ENCODE assay signal across 8 cellular contexts in the genomic region with DNA sequence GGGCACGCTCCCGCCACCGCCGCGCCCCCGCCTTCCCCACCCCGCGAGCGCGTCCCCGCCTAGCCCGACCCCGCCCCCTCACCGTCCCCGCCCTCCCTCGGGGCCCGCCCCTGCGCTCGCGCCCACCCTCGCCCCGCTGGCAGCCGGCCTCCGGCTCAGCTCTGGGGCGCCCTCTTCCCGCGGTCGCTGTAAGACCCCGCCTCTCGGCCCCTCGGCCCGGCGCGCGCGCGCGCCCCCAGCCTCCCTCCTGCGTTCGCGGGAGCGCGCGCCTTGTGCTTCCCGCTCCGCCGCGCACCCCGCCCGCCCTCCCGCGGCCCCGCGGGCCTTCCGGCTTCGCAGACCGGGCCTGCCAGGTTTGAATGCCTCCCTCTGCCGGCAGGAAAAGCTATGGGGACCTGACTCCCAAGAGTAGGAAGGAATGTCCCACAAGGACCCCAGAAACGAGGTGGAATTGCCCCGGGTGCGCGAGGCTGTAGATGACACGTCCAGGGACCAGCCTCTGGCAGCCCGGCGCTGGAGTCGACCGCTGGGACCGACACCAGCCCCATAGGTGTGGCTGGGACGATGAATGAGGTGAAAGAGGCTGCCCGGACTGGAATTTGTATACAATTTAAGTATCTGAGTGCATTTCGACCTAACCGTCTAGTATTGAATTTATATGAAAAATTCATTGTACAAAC. TPM values are rescaled to one million over a fixed set of nuclear protein-coding genes. Genes with fewer than 3 reads are reported as not detected.
DNase-seq lines count a peak whose midpoint lies in the region; ATAC-seq and TF ChIP-seq lines count a peak whose summit lies in the region.

No MANE protein-coding gene starts in this region.

- ATAC-seq in HG02610 (IDR thresholded peaks at IDR 0.05; ENCODE audit: unreplicated experiment): peak; percentile 78
- ATAC-seq in activated naive CD4-positive, alpha-beta T cell treated with anti-CD3 and anti-CD28 coated beads, Interleukin-2, amount 50 U/mL, for 72 hours: peak; percentile 78 to 84

- 2% methylated on average over 35 of the region's 72 CpGs for WGBS in SK-N-SH (ENCODE audit: low lambda C conversion rate)
- WGBS in thymus: under 1% methylated on average over 70 of the region's 72 CpGs

- peaks cover 3 to 11% of the 10 kb centered on the region in 2 experiments; a peak in 2 of 4 replicates for H3K4me1 ChIP-seq in SK-N-SH (ENCODE audit: control insufficient read depth in 1 of 2, insufficient read depth in 2 of 2, low read depth in 1 of 2, low read length in 1 of 2)
- no peaks in the 10 kb centered on the region for H3K4me1 ChIP-seq in thymus (ENCODE audit: control insufficient read depth, insufficient read depth, low read length)

- peak overlapping the region; percentile 97 for H3K9ac ChIP-seq in SK-N-SH

- peak overlapping the region; percentile 93 for H2AFZ ChIP-seq in SK-N-SH (ENCODE audit: low read depth)

- no peaks in the 10 kb centered on the region for H3K9me2 ChIP-seq in SK-N-SH

- no peaks in the 10 kb centered on the region for H3K9me3 Mint-ChIP-seq in activated naive CD4-positive, alpha-beta T cell treated with anti-CD3 and anti-CD28 coated beads, Interleukin-2, amount 50 U/mL, for 72 hours
- H3K9me3 Mint-ChIP-seq in glutamatergic neuron (ENCODE audit: unreplicated experiment) (peaks cover 6% of the 10 kb centered on the region), osteocyte (ENCODE audit: unreplicated experiment) (no peaks in the 10 kb centered on the region)

- peak overlapping the region; percentile 85 for H3K4me2 ChIP-seq in SK-N-SH

- no peak for TF ChIP-seq EP300 in SK-N-SH (IDR thresholded peaks at IDR 0.05; ENCODE audit: borderline replicate concordance in 1 of 2, low read depth in 1 of 2, low read length in 1 of 2)

- H3K27me3 ChIP-seq in SK-N-SH (ENCODE audit: insufficient read depth) (no peaks in the 10 kb centered on the region), thymus (ENCODE audit: control insufficient read depth, insufficient read depth) (no peaks in the 10 kb centered on the region)

- POLR2A ChIA-PET in SK-N-SH (lab: Yijun Ruan, JAX): interaction anchor here (0.5 to 0.8 kb wide), 4 partner anchors 38 to 159 kb away, joined by 4 to 6 read pairs (median 4); a partner anchor contains a TSS

- H3K36me3 ChIP-seq in SK-N-SH (replicated peaks in 1 of 2; ENCODE audit: control insufficient read depth in 1 of 2, insufficient read depth in 2 of 2, low read length in 1 of 2) (peaks cover 0 to 4% of the 10 kb centered on the region in 2 experiments), thymus (ENCODE audit: control insufficient read depth, insufficient read depth) (no peaks in the 10 kb centered on the region)

- H3K4me1 Mint-ChIP-seq in glutamatergic neuron (ENCODE audit: low read depth, unreplicated experiment): peaks cover 6% of the 10 kb centered on the region
- H3K4me1 Mint-ChIP-seq in osteocyte (ENCODE audit: unreplicated experiment): peaks cover 28% of the 10 kb centered on the region

- peaks cover 41% of the 10 kb centered on the region for H3K79me2 ChIP-seq in SK-N-SH (ENCODE audit: insufficient read depth)

- peak; percentile 75 for DNase-seq in GM12864 (ENCODE audit: low read depth)
- DNase-seq in NCI-H1048 (lab: John Stamatoyannopoulos, UW): peak; percentile 89
- DNase-seq in SK-N-SH: peak; percentile 99
- peak; percentile 88 to 91 for DNase-seq in activated naive CD4-positive, alpha-beta T cell treated with anti-CD3 and anti-CD28 coated beads, Interleukin-2, amount 50 U/mL, for 72 hours (ENCODE audit: low spot score in 2 of 2)
- peak; percentile 96 for DNase-seq in glutamatergic neuron
- peak; percentile 99 for DNase-seq in osteocyte (ENCODE audit: extremely low spot score, unreplicated experiment)

- peak overlapping the region; percentile 95 to 99 for H3K27ac Mint-ChIP-seq in activated naive CD4-positive, alpha-beta T cell treated with anti-CD3 and anti-CD28 coated beads, Interleukin-2, amount 50 U/mL, for 72 hours
- H3K27ac Mint-ChIP-seq in glutamatergic neuron (ENCODE audit: unreplicated experiment): peak overlapping the region; percentile 93
- peak overlapping the region; percentile 99 for H3K27ac Mint-ChIP-seq in osteocyte (ENCODE audit: unreplicated experiment)

- TF ChIP-seq CTCF in GM12864 (IDR thresholded peaks at IDR 0.05; ENCODE audit: low read depth, low read length, missing control alignments) (peak; percentile 48), SK-N-SH (IDR thresholded peaks at IDR 0.05) (peak; percentile 57), glutamatergic neuron (IDR thresholded peaks at IDR 0.05; ENCODE audit: partially characterized antibody, unreplicated experiment) (peak; percentile 36), osteocyte (IDR thresholded peaks at IDR 0.05) (peak; percentile 58)

- H3K36me3 Mint-ChIP-seq in activated naive CD4-positive, alpha-beta T cell treated with anti-CD3 and anti-CD28 coated beads, Interleukin-2, amount 50 U/mL, for 72 hours: peaks cover under 1 to 6% of the 10 kb centered on the region in 2 donors
- H3K36me3 Mint-ChIP-seq in glutamatergic neuron (ENCODE audit: unreplicated experiment) (no peaks in the 10 kb centered on the region), osteocyte (ENCODE audit: unreplicated experiment) (no peaks in the 10 kb centered on the region)

- H3K27ac ChIP-seq in SK-N-SH (ENCODE audit: low read depth in 2 of 2, low read length in 1 of 2) (peak overlapping the region; percentile 95 to 96), thymus (ENCODE audit: low read depth) (peak overlapping the region; percentile 99)

- H3K4me3 ChIP-seq in GM12864 (ENCODE audit: low read depth, low read length): peak overlapping the region; percentile 97
- H3K4me3 ChIP-seq in SK-N-SH (ENCODE audit: low read depth in 2 of 2, low read length in 1 of 2): peak overlapping the region; percentile 93 to 99
- peak overlapping the region; percentile 94 for H3K4me3 ChIP-seq in thymus (ENCODE audit: low read length)

- CTCF ChIA-PET in SK-N-SH (lab: Yijun Ruan, JAX): interaction anchor here (0.6 to 5.2 kb wide), 18 partner anchors 10 to 384 kb away, joined by 3 to 46 read pairs (median 4); a partner anchor contains a TSS

- H3K9me3 ChIP-seq in SK-N-SH (no peaks in the 10 kb centered on the region), thymus (ENCODE audit: control insufficient read depth) (no peaks in the 10 kb centered on the region)

- H3K27me3 Mint-ChIP-seq in glutamatergic neuron (ENCODE audit: unreplicated experiment) (peaks cover 4% of the 10 kb centered on the region), osteocyte (ENCODE audit: unreplicated experiment) (no peaks in the 10 kb centered on the region)

- H3F3A ChIP-seq in SK-N-SH (replicated peaks; ENCODE audit: insufficient read depth): peaks cover 22% of the 10 kb centered on the region

- H4K20me1 ChIP-seq in SK-N-SH (ENCODE audit: insufficient read depth): peaks cover 34% of the 10 kb centered on the region

- H3K4me3 Mint-ChIP-seq in glutamatergic neuron (ENCODE audit: unreplicated experiment): peak overlapping the region; percentile 89
- H3K4me3 Mint-ChIP-seq in osteocyte (ENCODE audit: unreplicated experiment): peak overlapping the region; percentile 92

- peak; percentile 50 for TF ChIP-seq RAD21 in SK-N-SH (IDR thresholded peaks at IDR 0.05; ENCODE audit: low read length)

TF ChIP-seq in SK-N-SH, 30 proteins besides CTCF, POLR2A, EP300 and RAD21 (continues in another document):
- TF ChIP-seq FOXJ3 (CRISPR knock-in tag; IDR thresholded peaks at IDR 0.05) (no peak), FOSL2 (IDR thresholded peaks at IDR 0.05; ENCODE audit: borderline replicate concordance, low read depth) (no peak), FOXM1 (IDR thresholded peaks at IDR 0.05; ENCODE audit: low read depth) (no peak), YY1 (IDR thresholded peaks at IDR 0.05; ENCODE audit: low read depth) (no peak), POLR2AphosphoS5 (IDR thresholded peaks at IDR 0.05; ENCODE audit: low read depth, low read length) (peak; percentile 9; the same call in 1 of the 2 replicates), TEAD4 (IDR thresholded peaks at IDR 0.05; ENCODE audit: borderline replicate concordance, insufficient read depth) (no peak), ELF1 (IDR thresholded peaks at IDR 0.05) (peak; percentile 30; the same call in 1 of the 2 replicates), RXRA (IDR thresholded peaks at IDR 0.05; ENCODE audit: borderline replicate concordance, low read depth) (no peak), NRF1 (IDR thresholded peaks at IDR 0.05; ENCODE audit: low read depth, low read length) (peak; percentile 50; the same call in 1 of the 2 replicates), JUND (IDR thresholded peaks at IDR 0.05) (no peak), MXI1 (IDR thresholded peaks at IDR 0.05; ENCODE audit: low read depth, low read length) (peak; percentile 39; the same call in 1 of the 2 replicates), MEF2A (IDR thresholded peaks at IDR 0.05; ENCODE audit: borderline replicate concordance, low read depth) (no peak), EZH2phosphoT487 (IDR thresholded peaks at IDR 0.05; ENCODE audit: borderline replicate concordance, low read depth) (no peak), SMC3 (IDR thresholded peaks at IDR 0.05; ENCODE audit: low read depth, low read length) (peak; percentile 49), GATA2 (CRISPR knock-in tag; IDR thresholded peaks at IDR 0.05) (no peak)
- TF ChIP-seq, protein P1, sequence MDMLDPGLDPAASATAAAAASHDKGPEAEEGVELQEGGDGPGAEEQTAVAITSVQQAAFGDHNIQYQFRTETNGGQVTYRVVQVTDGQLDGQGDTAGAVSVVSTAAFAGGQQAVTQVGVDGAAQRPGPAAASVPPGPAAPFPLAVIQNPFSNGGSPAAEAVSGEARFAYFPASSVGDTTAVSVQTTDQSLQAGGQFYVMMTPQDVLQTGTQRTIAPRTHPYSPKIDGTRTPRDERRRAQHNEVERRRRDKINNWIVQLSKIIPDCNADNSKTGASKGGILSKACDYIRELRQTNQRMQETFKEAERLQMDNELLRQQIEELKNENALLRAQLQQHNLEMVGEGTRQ (IDR thresholded peaks at IDR 0.05; ENCODE audit: borderline replicate concordance, low read depth, low read length): no peak

RNA-seq across cellular contexts. Expression of a gene that starts 0.4 kb away (rescaled TPM):
- polyA plus RNA-seq in SK-N-SH (2012; rRNA removed): 6.1 and 7.5 TPM in 2 replicates
- polyA plus RNA-seq in SK-N-SH (2012; cell fraction: cytosol; rRNA removed): 8.5 and 8.7 TPM in 2 replicates
- polyA plus RNA-seq in SK-N-SH (2012; cell fraction: nucleus; rRNA removed): 11.6 and 33.9 TPM in 2 replicates
- total RNA-seq in activated naive CD4-positive, alpha-beta T cell treated with anti-CD3 and anti-CD28 coated beads, Interleukin-2, amount 50 U/mL, for 72 hours: 10 to 100 TPM; 77.7 to 91.8 TPM
- total RNA-seq in glutamatergic neuron (ENCODE audit: unreplicated experiment): 48.6 TPM
- total RNA-seq in osteocyte: 47.6 and 58.9 TPM in 2 replicates
- 32.8 TPM for polyA plus RNA-seq in thymus

RNA-seq across cellular contexts. Expression of a gene that starts 46.1 kb away (rescaled TPM):
- polyA plus RNA-seq in SK-N-SH (2012; rRNA removed): 14.4 and 22.9 TPM in 2 replicates
- 26.0 and 26.7 TPM in 2 replicates for polyA plus RNA-seq in SK-N-SH (2012; cell fraction: cytosol; rRNA removed)
- polyA plus RNA-seq in SK-N-SH (2012; cell fraction: nucleus; rRNA removed): 7.3 and 13.8 TPM in 2 replicates
- 10 to 100 TPM; 32.6 to 34.9 TPM for total RNA-seq in activated naive CD4-positive, alpha-beta T cell treated with anti-CD3 and anti-CD28 coated beads, Interleukin-2, amount 50 U/mL, for 72 hours
- 4.8 TPM for total RNA-seq in glutamatergic neuron (ENCODE audit: unreplicated experiment)
- total RNA-seq in osteocyte: 19.0 and 20.1 TPM in 2 replicates
- 28.6 TPM for polyA plus RNA-seq in thymus

Comparison
In these comparisons a context has a peak if more than half of its experiments do, and no peak if none do; other contexts are left out.
1. Peak in every context shown above with its lines: DNase-seq, ATAC-seq, H3K4me3 ChIP-seq and H3K27ac ChIP-seq.